17 cellular contexts compared by ENCODE assay signal in genomic region chr5:99187611-99188010, GRCh38.
"Had no signal": no experiment of that assay in that cellular context is flagged by ENCODE, and none has a peak within 500 bp of the region (broad histone marks: within the 10 kb centered on the region; RNA-seq: fewer than 3 reads in every experiment).

No MANE protein-coding gene starts in this region.

- H3K36me3 ChIP-seq: cardiac muscle cell, neutrophil, transverse colon had no signal

- H3K27ac Mint-ChIP-seq: activated CD4-positive, alpha-beta memory T cell treated with anti-CD3 and anti-CD28 coated beads for 36 hours; activated naive CD4-positive, alpha-beta T cell treated with anti-CD3 and anti-CD28 coated beads, Interleukin-2, amount 50 U/mL, for 72 hours; naive B cell had no signal

- H3K4me3 ChIP-seq: cardiac muscle cell, dorsolateral prefrontal cortex, lung, skin epidermis, transverse colon had no signal

- H3K27me3 ChIP-seq: cardiac muscle cell, dorsolateral prefrontal cortex, neutrophil, transverse colon had no signal

- H3K36me3 Mint-ChIP-seq: activated CD4-positive, alpha-beta memory T cell treated with anti-CD3 and anti-CD28 coated beads for 36 hours; activated naive CD4-positive, alpha-beta T cell treated with anti-CD3 and anti-CD28 coated beads, Interleukin-2, amount 50 U/mL, for 72 hours; naive B cell had no signal

- H3K27ac ChIP-seq: cardiac muscle cell, dorsolateral prefrontal cortex, neutrophil, skin epidermis, transverse colon had no signal

- H3K4me1 Mint-ChIP-seq: naive B cell had no signal

- ATAC-seq: activated naive CD4-positive, alpha-beta T cell treated with anti-CD3 and anti-CD28 coated beads, Interleukin-2, amount 50 U/mL, for 72 hours; activated T-cell treated with anti-CD3 and anti-CD28 coated beads, Interleukin-2, amount 50 U/mL, for 4 hours had no signal

- H3K9me3 ChIP-seq: neutrophil, transverse colon had no signal

- H3K4me1 ChIP-seq: transverse colon had no signal

- H3K9me3 Mint-ChIP-seq: activated CD4-positive, alpha-beta memory T cell treated with anti-CD3 and anti-CD28 coated beads for 36 hours; activated naive CD4-positive, alpha-beta T cell treated with anti-CD3 and anti-CD28 coated beads, Interleukin-2, amount 50 U/mL, for 72 hours; activated T-cell treated with anti-CD3 and anti-CD28 coated beads, Interleukin-2, amount 50 U/mL, for 4 hours had no signal

- H3K4me3 Mint-ChIP-seq: activated CD4-positive, alpha-beta memory T cell treated with anti-CD3 and anti-CD28 coated beads for 36 hours; activated T-cell treated with anti-CD3 and anti-CD28 coated beads, Interleukin-2, amount 50 U/mL, for 4 hours; naive B cell had no signal

- H3K27me3 Mint-ChIP-seq: naive B cell had no signal

- DNase-seq: activated CD4-positive, alpha-beta memory T cell treated with anti-CD3 and anti-CD28 coated beads for 36 hours; activated gamma-delta T cell; activated T-cell treated with anti-CD3 and anti-CD28 coated beads, Interleukin-2, amount 50 U/mL, for 4 hours; dorsolateral prefrontal cortex; midbrain; naive B cell; posterior cingulate gyrus; stimulated activated CD4-positive, alpha-beta T cell treated with anti-CD3 and anti-CD28 coated beads, Interleukin-15, amount 100 ng/mL, for 24 hours; stimulated activated CD4-positive, alpha-beta T cell treated with anti-CD3 and anti-CD28 coated beads, Interleukin-4, amount 100 ng/mL, for 1 hour; stimulated activated naive CD4-positive, alpha-beta T cell; SW 1271; transverse colon had no signal
